13 cellular contexts compared by ENCODE assay signal in the genomic region with DNA sequence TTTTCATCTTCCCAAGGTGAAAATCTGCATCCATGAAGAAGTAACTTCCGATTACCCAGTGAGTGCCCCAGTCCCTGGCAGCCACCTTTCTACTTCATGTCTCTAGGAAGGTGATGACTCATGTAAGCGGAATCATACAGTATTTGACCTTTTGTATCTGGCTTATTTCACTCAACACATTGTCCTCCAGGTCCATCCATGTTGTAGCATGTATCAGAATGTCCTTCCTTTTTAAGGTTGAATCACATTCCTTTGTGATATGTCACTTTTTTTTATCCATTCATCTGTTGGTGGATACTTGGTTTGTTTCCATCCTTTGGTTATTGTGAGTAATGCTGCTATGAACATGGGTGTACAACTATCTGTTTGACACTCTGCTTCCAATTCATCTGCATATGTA.
DNase-seq lines count a peak whose midpoint lies in the region; ATAC-seq, FAIRE-seq and TF ChIP-seq lines count a peak whose summit lies in the region.
"Had no signal": no experiment of that assay in that cellular context is flagged by ENCODE, and none has a peak within 500 bp of the region (broad histone marks: within the 10 kb centered on the region; RNA-seq: fewer than 3 reads in every experiment).

No MANE protein-coding gene starts in this region.

- H3K27me3 Mint-ChIP-seq in activated B cell treated with CpG ODN at 0.5 μM for 24 hours (peaks cover 15% of the 10 kb centered on the region), CD14-positive monocyte (ENCODE audit: low read depth in 3 of 3) (peaks cover 0 to 9% (median 4%) of the 10 kb centered on the region in 3 donors)
- H3K27me3 Mint-ChIP-seq in CD8-positive, alpha-beta memory T cell = peaks cover 0 to 21% of the 10 kb centered on the region in 2 donors

- H3K9me3 Mint-ChIP-seq in activated B cell treated with CpG ODN at 0.5 μM for 24 hours (no peaks in the 10 kb centered on the region), CD14-positive monocyte (peaks cover 0 to 6% (median 4%) of the 10 kb centered on the region in 7 donors)
- H3K9me3 Mint-ChIP-seq in CD8-positive, alpha-beta memory T cell = no peaks in the 10 kb centered on the region

- no peaks in the 10 kb centered on the region for H3K36me3 Mint-ChIP-seq in activated B cell treated with CpG ODN at 0.5 μM for 24 hours (ENCODE audit: low read depth)
- H3K36me3 Mint-ChIP-seq in CD8-positive, alpha-beta memory T cell = no peaks in the 10 kb centered on the region
- no peaks in the 10 kb centered on the region for H3K36me3 Mint-ChIP-seq in CD14-positive monocyte
- H3K36me3 Mint-ChIP-seq: neural progenitor cell had no signal

- CTCF ChIA-PET in activated B cell treated with CpG ODN at 0.5 μM for 24 hours (lab: Charles Lee) = no interaction called here
- CTCF ChIA-PET in CD8-positive, alpha-beta memory T cell (lab: Charles Lee) = no interaction called here

- H3K36me3 ChIP-seq in cardiac muscle cell = no peaks in the 10 kb centered on the region
- H3K36me3 ChIP-seq in left ventricle myocardium inferior = no peaks in the 10 kb centered on the region
- H3K36me3 ChIP-seq in CD8-positive, alpha-beta memory T cell (ENCODE audit: insufficient read depth, low read length) = no peaks in the 10 kb centered on the region
- H3K36me3 ChIP-seq: neural progenitor cell, upper lobe of left lung had no signal

- H3K4me1 Mint-ChIP-seq in activated B cell treated with CpG ODN at 0.5 μM for 24 hours (no peaks in the 10 kb centered on the region), CD14-positive monocyte (peaks cover 23% of the 10 kb centered on the region)
- H3K4me1 Mint-ChIP-seq in CD8-positive, alpha-beta memory T cell = no peaks in the 10 kb centered on the region
- H3K4me1 Mint-ChIP-seq: neural progenitor cell had no signal

- POLR2A ChIA-PET in activated B cell treated with CpG ODN at 0.5 μM for 24 hours (lab: Charles Lee) = no interaction called here
- POLR2A ChIA-PET in CD8-positive, alpha-beta memory T cell (lab: Charles Lee) = no interaction called here

- H3K27ac Mint-ChIP-seq in activated B cell treated with CpG ODN at 0.5 μM for 24 hours (peak overlapping the region; percentile 24), CD14-positive monocyte (no peak overlapping the region)
- no peak overlapping the region for H3K27ac Mint-ChIP-seq in CD8-positive, alpha-beta memory T cell
- H3K27ac Mint-ChIP-seq: neural progenitor cell had no signal

- H3K9me3 ChIP-seq in cardiac muscle cell (ENCODE audit: low read depth) = no peaks in the 10 kb centered on the region
- H3K9me3 ChIP-seq in left ventricle myocardium inferior (replicated peaks) = no peaks in the 10 kb centered on the region
- H3K9me3 ChIP-seq in CD8-positive, alpha-beta memory T cell (ENCODE audit: low read length) = no peaks in the 10 kb centered on the region
- H3K9me3 ChIP-seq: upper lobe of left lung had no signal

- H3K4me1 ChIP-seq in cardiac muscle cell (ENCODE audit: low read depth) (no peaks in the 10 kb centered on the region), left ventricle myocardium inferior (peaks cover 3% of the 10 kb centered on the region)
- no peaks in the 10 kb centered on the region for H3K4me1 ChIP-seq in CD8-positive, alpha-beta memory T cell (ENCODE audit: insufficient read depth, low read length)
- H3K4me1 ChIP-seq: neural progenitor cell had no signal

- H3K4me3 Mint-ChIP-seq in activated B cell treated with CpG ODN at 0.5 μM for 24 hours (no peak overlapping the region), CD14-positive monocyte (no peak overlapping the region)
- no peak overlapping the region for H3K4me3 Mint-ChIP-seq in CD8-positive, alpha-beta memory T cell
- H3K4me3 Mint-ChIP-seq: neural progenitor cell had no signal

- DNase-seq in cardiac muscle cell (ENCODE audit: low read depth in 1 of 2, low spot score in 1 of 2) = peak; percentile 43 to 84
- no peak for DNase-seq in left ventricle myocardium inferior
- DNase-seq in activated B cell treated with CpG ODN at 0.5 μM for 24 hours = no peak
- peak; percentile 37 to 41 for DNase-seq in foreskin fibroblast
- DNase-seq in urothelium cell line (ENCODE audit: low spot score) = peak; percentile 51
- no peak for DNase-seq in CD8-positive, alpha-beta memory T cell
- DNase-seq in CD14-positive monocyte (ENCODE audit: low spot score) = no peak
- DNase-seq: central memory CD4-positive, alpha-beta T cell; DND-41; NCI-H2029; upper lobe of left lung had no signal

- H3K27ac ChIP-seq in cardiac muscle cell = no peak overlapping the region
- H3K27ac ChIP-seq in left ventricle myocardium inferior (replicated peaks) = no peak overlapping the region
- no peak overlapping the region for H3K27ac ChIP-seq in CD8-positive, alpha-beta memory T cell (ENCODE audit: low read depth, low read length)
- H3K27ac ChIP-seq: neural progenitor cell, upper lobe of left lung had no signal

- intact Hi-C loops in left ventricle myocardium inferior (cut with micrococcal nuclease) (no loop called here), activated B cell treated with CpG ODN at 0.5 μM for 24 hours (cut with micrococcal nuclease) (no loop called here), CD14-positive monocyte (cut with micrococcal nuclease) (no loop called here)

- no peak for TF ChIP-seq CTCF in cardiac muscle cell (IDR thresholded peaks at IDR 0.05; ENCODE audit: low read depth, low read length)
- no peak for TF ChIP-seq CTCF in left ventricle myocardium inferior (IDR thresholded peaks at IDR 0.05; ENCODE audit: borderline replicate concordance)
- TF ChIP-seq CTCF in activated B cell treated with CpG ODN at 0.5 μM for 24 hours (IDR thresholded peaks at IDR 0.05) = no peak
- no peak for TF ChIP-seq CTCF in foreskin fibroblast (IDR thresholded peaks at IDR 0.05; ENCODE audit: low read depth, low read length)
- TF ChIP-seq CTCF in CD14-positive monocyte (IDR thresholded peaks at IDR 0.05) = no peak

- no peaks in the 10 kb centered on the region for H3K27me3 ChIP-seq in cardiac muscle cell
- H3K27me3 ChIP-seq in left ventricle myocardium inferior (ENCODE audit: low read depth) = no peaks in the 10 kb centered on the region
- no peaks in the 10 kb centered on the region for H3K27me3 ChIP-seq in CD8-positive, alpha-beta memory T cell (ENCODE audit: insufficient read depth, low read length, poor library complexity, severe bottlenecking)
- H3K27me3 ChIP-seq: neural progenitor cell, upper lobe of left lung had no signal

- no peak for ATAC-seq in activated B cell treated with CpG ODN at 0.5 μM for 24 hours (ENCODE audit: low read depth)
- ATAC-seq in GM19452 (IDR thresholded peaks at IDR 0.05; ENCODE audit: unreplicated experiment) = no peak

- peak; percentile 20 for FAIRE-seq in urothelium cell line (lab: Jason Lieb, UNC)

- H3K4me3 ChIP-seq in cardiac muscle cell (no peak overlapping the region), left ventricle myocardium inferior (no peak overlapping the region), foreskin fibroblast (ENCODE audit: low read depth in 1 of 2, low read length in 2 of 2) (no peak overlapping the region)
- no peak overlapping the region for H3K4me3 ChIP-seq in CD8-positive, alpha-beta memory T cell (ENCODE audit: low read length)
- H3K4me3 ChIP-seq: neural progenitor cell, upper lobe of left lung had no signal

Comparison
In these comparisons a context has a peak if more than half of its experiments do, and no peak if none do; other contexts are left out.
1. DNase-seq: peak in cardiac muscle cell (2 of 2), foreskin fibroblast (2 of 2) and urothelium cell line (single experiment); none in left ventricle myocardium inferior (single experiment), activated B cell treated with CpG ODN at 0.5 μM for 24 hours (single experiment), CD8-positive, alpha-beta memory T cell (0 of 5) and CD14-positive monocyte (single experiment).